Comparison of ENCODE assay signal across 20 cellular contexts in genomic region chr6:122461885-122462284, GRCh38. TPM values are rescaled to one million over a fixed set of nuclear protein-coding genes. Genes with fewer than 3 reads are reported as not detected.
DNase-seq lines count a peak whose midpoint lies in the region; ATAC-seq and TF ChIP-seq lines count a peak whose summit lies in the region.
"Had no signal": no experiment of that assay in that cellular context is flagged by ENCODE, and none has a peak within 500 bp of the region (broad histone marks: within the 10 kb centered on the region; RNA-seq: fewer than 3 reads in every experiment).

No MANE protein-coding gene starts in this region.

- no peak overlapping the region for H3K4me3 ChIP-seq in CD8-positive, alpha-beta T cell (ENCODE audit: low read depth, low read length)
- H3K4me3 ChIP-seq: GM23248, K562 had no signal

- no peaks in the 10 kb centered on the region for H3K27me3 ChIP-seq in CD8-positive, alpha-beta T cell (ENCODE audit: insufficient read depth, low read length)

- H3K27ac Mint-ChIP-seq in activated CD8-positive, alpha-beta T cell treated with anti-CD3 and anti-CD28 coated beads for 36 hours: peak overlapping the region; percentile 65
- no peak overlapping the region for H3K27ac Mint-ChIP-seq in activated CD8-positive, alpha-beta T cell treated with anti-CD3 and anti-CD28 coated beads, Interleukin-2, amount 10 ng/mL, durations not matched to agents 7 days and 5 days
- H3K27ac Mint-ChIP-seq in CD8-positive, alpha-beta T cell: peak overlapping the region; percentile 13
- H3K27ac Mint-ChIP-seq in activated naive CD8-positive, alpha-beta T cell treated with anti-CD3 and anti-CD28 coated beads, Interleukin-2, amount 50 U/mL, for 24 hours: peak overlapping the region; percentile 7
- H3K27ac Mint-ChIP-seq in progenitor cell of endocrine pancreas: peak overlapping the region; percentile 12

- H3K4me1 ChIP-seq in CD8-positive, alpha-beta T cell (ENCODE audit: insufficient read depth, low read length): peaks cover 75% of the 10 kb centered on the region

- no peaks in the 10 kb centered on the region for H3K36me3 ChIP-seq in CD8-positive, alpha-beta T cell (ENCODE audit: insufficient read depth, low read length)

- peaks cover 87% of the 10 kb centered on the region for H3K4me1 Mint-ChIP-seq in activated CD8-positive, alpha-beta T cell treated with anti-CD3 and anti-CD28 coated beads for 36 hours (ENCODE audit: low read depth)
- H3K4me1 Mint-ChIP-seq in activated CD8-positive, alpha-beta T cell treated with anti-CD3 and anti-CD28 coated beads, Interleukin-2, amount 10 ng/mL, durations not matched to agents 7 days and 5 days (ENCODE audit: low read depth): peaks cover 47% of the 10 kb centered on the region
- H3K4me1 Mint-ChIP-seq in CD8-positive, alpha-beta T cell (ENCODE audit: low read depth): peaks cover 91% of the 10 kb centered on the region
- H3K4me1 Mint-ChIP-seq in activated naive CD8-positive, alpha-beta T cell treated with anti-CD3 and anti-CD28 coated beads, Interleukin-2, amount 50 U/mL, for 24 hours: peaks cover 87% of the 10 kb centered on the region
- H3K4me1 Mint-ChIP-seq in progenitor cell of endocrine pancreas (ENCODE audit: low read depth): peaks cover 40% of the 10 kb centered on the region

- H3K9me3 Mint-ChIP-seq in activated CD8-positive, alpha-beta T cell treated with anti-CD3 and anti-CD28 coated beads for 36 hours: peaks cover 2% of the 10 kb centered on the region
- no peaks in the 10 kb centered on the region for H3K9me3 Mint-ChIP-seq in activated CD8-positive, alpha-beta T cell treated with anti-CD3 and anti-CD28 coated beads, Interleukin-2, amount 10 ng/mL, durations not matched to agents 7 days and 5 days (ENCODE audit: insufficient read depth)
- H3K9me3 Mint-ChIP-seq in CD8-positive, alpha-beta T cell: no peaks in the 10 kb centered on the region
- no peaks in the 10 kb centered on the region for H3K9me3 Mint-ChIP-seq in activated naive CD8-positive, alpha-beta T cell treated with anti-CD3 and anti-CD28 coated beads, Interleukin-2, amount 50 U/mL, for 24 hours
- peaks cover 20% of the 10 kb centered on the region for H3K9me3 Mint-ChIP-seq in progenitor cell of endocrine pancreas (ENCODE audit: low read depth)

- H3K36me3 Mint-ChIP-seq in activated CD8-positive, alpha-beta T cell treated with anti-CD3 and anti-CD28 coated beads for 36 hours (ENCODE audit: low read depth): peaks cover 35% of the 10 kb centered on the region
- peaks cover 47% of the 10 kb centered on the region for H3K36me3 Mint-ChIP-seq in activated CD8-positive, alpha-beta T cell treated with anti-CD3 and anti-CD28 coated beads, Interleukin-2, amount 10 ng/mL, durations not matched to agents 7 days and 5 days (ENCODE audit: low read depth)
- peaks cover 56% of the 10 kb centered on the region for H3K36me3 Mint-ChIP-seq in CD8-positive, alpha-beta T cell
- peaks cover 11% of the 10 kb centered on the region for H3K36me3 Mint-ChIP-seq in activated naive CD8-positive, alpha-beta T cell treated with anti-CD3 and anti-CD28 coated beads, Interleukin-2, amount 50 U/mL, for 24 hours (ENCODE audit: low read depth)
- H3K36me3 Mint-ChIP-seq in progenitor cell of endocrine pancreas (ENCODE audit: insufficient read depth): peaks cover 32% of the 10 kb centered on the region

- no peaks in the 10 kb centered on the region for H3K9me3 ChIP-seq in CD8-positive, alpha-beta T cell (ENCODE audit: low read length)

- H3K27ac ChIP-seq in CD8-positive, alpha-beta T cell (ENCODE audit: low read depth, low read length): no peak overlapping the region
- H3K27ac ChIP-seq: C4-2B, GM23248 had no signal

- TF ChIP-seq CTCF in activated CD8-positive, alpha-beta T cell treated with anti-CD3 and anti-CD28 coated beads for 36 hours (IDR thresholded peaks at IDR 0.05): no peak
- TF ChIP-seq CTCF in CD8-positive, alpha-beta T cell (IDR thresholded peaks at IDR 0.05): no peak
- TF ChIP-seq CTCF in progenitor cell of endocrine pancreas (IDR thresholded peaks at IDR 0.05; ENCODE audit: unreplicated experiment): no peak

- H3K27me3 Mint-ChIP-seq in activated CD8-positive, alpha-beta T cell treated with anti-CD3 and anti-CD28 coated beads for 36 hours: no peaks in the 10 kb centered on the region
- no peaks in the 10 kb centered on the region for H3K27me3 Mint-ChIP-seq in activated CD8-positive, alpha-beta T cell treated with anti-CD3 and anti-CD28 coated beads, Interleukin-2, amount 10 ng/mL, durations not matched to agents 7 days and 5 days (ENCODE audit: low read depth)
- no peaks in the 10 kb centered on the region for H3K27me3 Mint-ChIP-seq in CD8-positive, alpha-beta T cell (ENCODE audit: low read depth)
- no peaks in the 10 kb centered on the region for H3K27me3 Mint-ChIP-seq in activated naive CD8-positive, alpha-beta T cell treated with anti-CD3 and anti-CD28 coated beads, Interleukin-2, amount 50 U/mL, for 24 hours
- no peaks in the 10 kb centered on the region for H3K27me3 Mint-ChIP-seq in progenitor cell of endocrine pancreas

- intact Hi-C loops in activated CD8-positive, alpha-beta T cell treated with anti-CD3 and anti-CD28 coated beads for 36 hours (cut with micrococcal nuclease): no loop called here
- intact Hi-C loops in CD8-positive, alpha-beta T cell (cut with DNase I, micrococcal nuclease): loop anchor here in 1 of 2 experiments (1.0 to 2.0 kb wide), 2 partner anchors 9 to 15 kb away; no protein-coding TSS in a partner anchor

- CTCF ChIA-PET in activated CD8-positive, alpha-beta T cell treated with anti-CD3 and anti-CD28 coated beads for 36 hours (lab: Charles Lee): no interaction called here
- CTCF ChIA-PET in activated CD8-positive, alpha-beta T cell treated with anti-CD3 and anti-CD28 coated beads, Interleukin-2, amount 10 ng/mL, durations not matched to agents 7 days and 5 days (lab: Charles Lee): no interaction called here
- CTCF ChIA-PET in CD8-positive, alpha-beta T cell (lab: Charles Lee): no interaction called here

- H3K4me3 Mint-ChIP-seq in activated CD8-positive, alpha-beta T cell treated with anti-CD3 and anti-CD28 coated beads for 36 hours: no peak overlapping the region
- no peak overlapping the region for H3K4me3 Mint-ChIP-seq in activated CD8-positive, alpha-beta T cell treated with anti-CD3 and anti-CD28 coated beads, Interleukin-2, amount 10 ng/mL, durations not matched to agents 7 days and 5 days
- peak overlapping the region; percentile 15 for H3K4me3 Mint-ChIP-seq in CD8-positive, alpha-beta T cell
- no peak overlapping the region for H3K4me3 Mint-ChIP-seq in activated naive CD8-positive, alpha-beta T cell treated with anti-CD3 and anti-CD28 coated beads, Interleukin-2, amount 50 U/mL, for 24 hours
- no peak overlapping the region for H3K4me3 Mint-ChIP-seq in progenitor cell of endocrine pancreas (ENCODE audit: low read depth)

- DNase-seq in activated CD8-positive, alpha-beta T cell treated with anti-CD3 and anti-CD28 coated beads for 36 hours: no peak
- DNase-seq in activated CD8-positive, alpha-beta T cell treated with anti-CD3 and anti-CD28 coated beads, Interleukin-2, amount 10 ng/mL, durations not matched to agents 7 days and 5 days: no peak
- no peak for DNase-seq in CD8-positive, alpha-beta T cell
- DNase-seq in activated naive CD8-positive, alpha-beta T cell treated with anti-CD3 and anti-CD28 coated beads, Interleukin-2, amount 50 U/mL, for 24 hours: no peak
- no peak for DNase-seq in progenitor cell of endocrine pancreas (ENCODE audit: low spot score, unreplicated experiment)
- no peak for DNase-seq in NCI-H2227 (lab: John Stamatoyannopoulos, UW; ENCODE audit: unreplicated experiment)
- DNase-seq: DND-41, GF-D8, GM23248, NCI-H1092, NCI-H1694, NCI-H2171, NCI-H510A, NCI-H82 had no signal

- ATAC-seq in activated CD8-positive, alpha-beta T cell treated with anti-CD3 and anti-CD28 coated beads for 36 hours: no peak
- no peak for ATAC-seq in activated CD8-positive, alpha-beta T cell treated with anti-CD3 and anti-CD28 coated beads, Interleukin-2, amount 10 ng/mL, durations not matched to agents 7 days and 5 days
- ATAC-seq in CD8-positive, alpha-beta T cell: no peak
- ATAC-seq in activated naive CD8-positive, alpha-beta T cell treated with anti-CD3 and anti-CD28 coated beads, Interleukin-2, amount 50 U/mL, for 24 hours: no peak
- ATAC-seq in HG03108 (IDR thresholded peaks at IDR 0.05; ENCODE audit: unreplicated experiment): no peak
- ATAC-seq in HG02870 (IDR thresholded peaks at IDR 0.05; ENCODE audit: unreplicated experiment): no peak
- ATAC-seq: K562, Panc1, Right ventricle myocardium inferior had no signal

- POLR2A ChIA-PET in activated CD8-positive, alpha-beta T cell treated with anti-CD3 and anti-CD28 coated beads for 36 hours (lab: Charles Lee): no interaction called here
- POLR2A ChIA-PET in activated CD8-positive, alpha-beta T cell treated with anti-CD3 and anti-CD28 coated beads, Interleukin-2, amount 10 ng/mL, durations not matched to agents 7 days and 5 days (lab: Charles Lee): no interaction called here
- POLR2A ChIA-PET in CD8-positive, alpha-beta T cell (lab: Charles Lee): no interaction called here

RNA-seq across cellular contexts. Expression of gene SERINC1, which starts 9.7 kb away (rescaled TPM):
- 10 to 100 TPM; 40.2 to 40.5 TPM for total RNA-seq in activated CD8-positive, alpha-beta T cell treated with anti-CD3 and anti-CD28 coated beads for 36 hours
- total RNA-seq in activated CD8-positive, alpha-beta T cell treated with anti-CD3 and anti-CD28 coated beads, Interleukin-2, amount 10 ng/mL, durations not matched to agents 7 days and 5 days: 10 to 100 TPM; 41.9 to 44.9 TPM
- 100 to 1,000 TPM; 222 to 228 TPM for total RNA-seq in CD8-positive, alpha-beta T cell
- total RNA-seq in progenitor cell of endocrine pancreas: 88.2 and 91.1 TPM in 2 replicates
